8 cellular contexts compared by ENCODE assay signal in the genomic region with DNA sequence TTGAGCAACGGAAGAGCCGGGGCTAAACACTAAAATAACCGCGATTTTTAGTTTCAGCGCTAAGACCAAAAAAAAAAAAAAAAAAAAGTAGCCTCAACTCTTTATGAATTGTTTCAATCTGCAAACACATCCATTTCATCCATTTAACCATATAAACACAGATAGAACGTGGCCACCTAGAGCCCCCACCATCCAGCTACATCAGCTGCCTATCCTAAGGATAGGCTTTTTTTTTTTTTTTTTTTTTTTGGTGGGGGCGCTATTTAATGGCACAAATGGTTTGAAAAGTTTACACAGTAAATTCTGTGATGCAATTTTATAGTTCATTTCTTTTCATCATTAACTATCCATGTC. TPM values are rescaled to one million over a fixed set of nuclear protein-coding genes. Genes with fewer than 3 reads are reported as not detected.
DNase-seq lines count a peak whose midpoint lies in the region; ATAC-seq and TF ChIP-seq lines count a peak whose summit lies in the region.

No MANE protein-coding gene starts in this region.

- no peak for DNase-seq in T-helper 17 cell
- DNase-seq in upper lobe of left lung = no peak
- no peak for DNase-seq in NCI-H446 treated with DMSO at 0.1 percent for 48 hours (lab: John Stamatoyannopoulos, UW)
- DNase-seq in NCI-H524 treated with DMSO at 0.1 percent for 48 hours (lab: John Stamatoyannopoulos, UW) = no peak

- H3K4me1 Mint-ChIP-seq in T-helper 17 cell = peaks cover 2% of the 10 kb centered on the region

- TF ChIP-seq CTCF in upper lobe of left lung (IDR thresholded peaks at IDR 0.05) = no peak

- peak overlapping the region; percentile 93 for H3K27ac Mint-ChIP-seq in T-helper 17 cell

- H3K4me3 ChIP-seq in iPS-18c (ENCODE audit: insufficient read depth, low read depth, low read length) = peak overlapping the region; percentile 80
- H3K4me3 ChIP-seq in upper lobe of left lung = peak overlapping the region in 3 of 4 donors; percentile 54 to 68 (median 62)

- H3K4me3 Mint-ChIP-seq in T-helper 17 cell = peak overlapping the region; percentile 97

- H3K27me3 Mint-ChIP-seq in T-helper 17 cell = peaks cover 7% of the 10 kb centered on the region

- no peaks in the 10 kb centered on the region for H3K36me3 Mint-ChIP-seq in T-helper 17 cell (ENCODE audit: low read depth)

- H3K27me3 ChIP-seq in upper lobe of left lung = no peaks in the 10 kb centered on the region

- WGBS in upper lobe of left lung, 2 donors = 0 to 19% methylated on average over 7 of the region's 7 CpGs

- H3K36me3 ChIP-seq in upper lobe of left lung = peaks cover 0 to 5% (median 0%) of the 10 kb centered on the region in 4 donors

- ATAC-seq in GM18505 (IDR thresholded peaks at IDR 0.05; ENCODE audit: unreplicated experiment) = peak; percentile 11
- peak; percentile 13 for ATAC-seq in HG02678 (IDR thresholded peaks at IDR 0.05; ENCODE audit: unreplicated experiment)
- ATAC-seq in T-helper 17 cell = peak; percentile 24
- ATAC-seq in upper lobe of left lung (ENCODE audit: low FRiP score in 2 of 2) = no peak
- ATAC-seq in GM18520 (IDR thresholded peaks at IDR 0.05; ENCODE audit: unreplicated experiment) = no peak

- no peaks in the 10 kb centered on the region for H3K4me1 ChIP-seq in upper lobe of left lung

- TF ChIP-seq POLR2A in GM18505 (IDR thresholded peaks at IDR 0.05; ENCODE audit: borderline replicate concordance, extremely low read depth, insufficient read depth, insufficient read length) (no peak), upper lobe of left lung (IDR thresholded peaks at IDR 0.05) (no peak)

- peak overlapping the region in 2 of 4 donors; percentile 77 to 79 for H3K27ac ChIP-seq in upper lobe of left lung

- no peaks in the 10 kb centered on the region for H3K9me3 ChIP-seq in T-helper 17 cell (ENCODE audit: control insufficient read depth, low read length, poor library complexity, severe bottlenecking)
- peaks cover 2% of the 10 kb centered on the region for H3K9me3 ChIP-seq in iPS-18c (ENCODE audit: control insufficient read depth, insufficient read depth, low read length)
- no peaks in the 10 kb centered on the region for H3K9me3 ChIP-seq in upper lobe of left lung

- no peak for TF ChIP-seq EP300 in upper lobe of left lung (IDR thresholded peaks at IDR 0.05)

RNA-seq across cellular contexts. Expression of a gene that starts 0.5 kb away (rescaled TPM):
- total RNA-seq in T-helper 17 cell (10 to 100 TPM; 13.7 to 14.3 TPM), upper lobe of left lung (10 to 100 TPM; 21.5 to 56.6 (median 35.0) TPM)

Comparison
In these comparisons a context has a peak if more than half of its experiments do, and no peak if none do; other contexts are left out.
1. ATAC-seq: peak in GM18505 (single experiment), HG02678 (single experiment) and T-helper 17 cell (single experiment); none in upper lobe of left lung (0 of 2) and GM18520 (single experiment).